1 cellular context compared by ENCODE assay signal in genomic region chr4:155906554-155907247, GRCh38.
TF ChIP-seq lines count a peak whose summit lies in the region.

No MANE protein-coding gene starts in this region.

TF ChIP-seq in GM12878, 131 proteins besides CTCF, POLR2A, EP300 and RAD21:
- TF ChIP-seq RELB (IDR thresholded peaks at IDR 0.05; ENCODE audit: low read depth), result no peak
- no peak for TF ChIP-seq MYC (IDR thresholded peaks at IDR 0.05; ENCODE audit: insufficient read depth, insufficient read length, insufficient replicate concordance, low read length, severe bottlenecking)
- no peak for TF ChIP-seq ZBTB4 (CRISPR knock-in tag; IDR thresholded peaks at IDR 0.05)
TF ChIP-seq in GM12878: peak in this region for 0.
